ENCODE assay signal across 16 cellular contexts in the genomic region with DNA sequence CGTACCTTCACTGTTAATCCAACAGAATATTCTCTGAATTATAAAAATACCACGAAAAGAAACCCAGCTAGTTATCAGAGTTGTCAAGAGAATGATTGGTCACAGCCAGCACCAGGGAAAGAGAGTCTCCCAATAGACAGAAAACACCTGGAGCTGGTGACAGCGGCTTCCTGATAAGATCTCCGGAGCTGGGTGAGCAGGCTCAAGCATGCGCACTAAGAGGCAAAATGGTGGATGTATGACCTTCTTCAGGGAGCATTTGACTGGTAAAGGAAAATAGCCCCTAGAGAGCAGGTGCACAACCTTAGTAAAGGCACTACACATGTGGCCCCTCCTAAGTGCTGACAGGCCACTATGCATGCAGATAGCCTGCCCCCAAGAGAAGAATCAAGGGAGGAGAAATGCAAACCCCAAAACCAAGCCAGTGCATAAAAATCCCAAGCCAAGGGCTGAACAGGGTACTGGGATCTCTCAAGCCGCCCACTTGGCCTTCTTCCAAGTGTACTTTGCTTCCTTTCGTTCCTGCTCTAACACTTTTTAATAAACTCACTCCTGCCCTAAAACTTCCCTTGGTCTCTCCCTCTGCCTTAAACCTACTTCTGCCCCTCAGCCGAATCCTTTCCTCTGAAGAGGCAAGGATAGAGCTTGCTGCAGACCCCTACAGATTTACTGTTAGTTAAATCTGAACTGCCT.
A peak's percentile ranks its signal among the peaks of the same experiment; 100 is the strongest.
DNase-seq lines count a peak whose midpoint lies in the region; ATAC-seq and TF ChIP-seq lines count a peak whose summit lies in the region.
"Had no signal": no experiment of that assay in that cellular context is flagged by ENCODE, and none has a peak within 500 bp of the region (broad histone marks: within the 10 kb centered on the region; RNA-seq: fewer than 3 reads in every experiment).

No MANE protein-coding gene starts in this region.

- TF ChIP-seq CTCF in nephron (IDR thresholded peaks at IDR 0.05; ENCODE audit: unreplicated experiment in 3 of 3) (no peak), glutamatergic neuron (IDR thresholded peaks at IDR 0.05; ENCODE audit: partially characterized antibody, unreplicated experiment) (no peak)

- intact Hi-C loops in left cardiac atrium (cut with DNase I) = loop anchor here in 1 of 2 donors (10.0 kb wide), 1 partner anchor 55 kb away; no protein-coding TSS in a partner anchor

- H3K27me3 ChIP-seq in H7 (ENCODE audit: control insufficient read depth, insufficient read depth, low read length) = no peaks in the 10 kb centered on the region

- H3K36me3 ChIP-seq in H7 (replicated peaks; ENCODE audit: control insufficient read depth, insufficient read depth, low read length) = no peaks in the 10 kb centered on the region; the same call in 1 of the 2 replicates

- H3K9me3 Mint-ChIP-seq in nephron (no peaks in the 10 kb centered on the region), glutamatergic neuron (ENCODE audit: unreplicated experiment) (no peaks in the 10 kb centered on the region)
- H3K9me3 Mint-ChIP-seq in effector memory CD8-positive, alpha-beta T cell = no peaks in the 10 kb centered on the region
- H3K9me3 Mint-ChIP-seq: activated CD4-positive, alpha-beta memory T cell treated with anti-CD3 and anti-CD28 coated beads for 36 hours; activated naive CD8-positive, alpha-beta T cell treated with anti-CD3 and anti-CD28 coated beads for 36 hours; T-cell had no signal

- peak; percentile 79 to 82 for ATAC-seq in left cardiac atrium
- no peak for ATAC-seq in effector memory CD8-positive, alpha-beta T cell (replicated peaks)
- ATAC-seq: esophagus mucosa, T-cell had no signal

- DNase-seq in HT-29 (ENCODE audit: low spot score) (peak; percentile 77), SK-N-DZ (ENCODE audit: low spot score) (peak; percentile 95), left cardiac atrium (peak; percentile 56), putamen (ENCODE audit: low spot score) (no peak), H7 (no peak), glutamatergic neuron (no peak)
- no peak for DNase-seq in effector memory CD8-positive, alpha-beta T cell
- DNase-seq: activated CD4-positive, alpha-beta memory T cell treated with anti-CD3 and anti-CD28 coated beads for 36 hours; activated naive CD8-positive, alpha-beta T cell treated with anti-CD3 and anti-CD28 coated beads for 36 hours; activated T-cell treated with anti-CD3 and anti-CD28 coated beads, Interleukin-2, amount 50 U/mL, for 48 hours; head of caudate nucleus; NCI-H1092; T-cell had no signal

- H3K36me3 Mint-ChIP-seq in nephron (ENCODE audit: low read depth) (no peaks in the 10 kb centered on the region), glutamatergic neuron (ENCODE audit: unreplicated experiment) (no peaks in the 10 kb centered on the region)
- H3K36me3 Mint-ChIP-seq in effector memory CD8-positive, alpha-beta T cell (ENCODE audit: insufficient read depth) = no peaks in the 10 kb centered on the region
- H3K36me3 Mint-ChIP-seq: activated CD4-positive, alpha-beta memory T cell treated with anti-CD3 and anti-CD28 coated beads for 36 hours; activated naive CD8-positive, alpha-beta T cell treated with anti-CD3 and anti-CD28 coated beads for 36 hours; T-cell had no signal

- H3K4me3 ChIP-seq in H7 (ENCODE audit: insufficient read depth, low read depth, low read length) = no peak overlapping the region
- H3K4me3 ChIP-seq: thoracic aorta had no signal

- H3K4me3 Mint-ChIP-seq in nephron (no peak overlapping the region), glutamatergic neuron (ENCODE audit: unreplicated experiment) (no peak overlapping the region)
- H3K4me3 Mint-ChIP-seq in effector memory CD8-positive, alpha-beta T cell = no peak overlapping the region
- H3K4me3 Mint-ChIP-seq: activated CD4-positive, alpha-beta memory T cell treated with anti-CD3 and anti-CD28 coated beads for 36 hours; activated naive CD8-positive, alpha-beta T cell treated with anti-CD3 and anti-CD28 coated beads for 36 hours; T-cell had no signal

- peaks cover 4% of the 10 kb centered on the region for H3K4me1 Mint-ChIP-seq in nephron
- peaks cover 13 to 16% of the 10 kb centered on the region in 2 donors for H3K4me1 Mint-ChIP-seq in effector memory CD8-positive, alpha-beta T cell (ENCODE audit: low read depth in 2 of 2)
- H3K4me1 Mint-ChIP-seq in glutamatergic neuron (ENCODE audit: low read depth, unreplicated experiment) = no peaks in the 10 kb centered on the region

- peak overlapping the region; percentile 25 to 44 (median 33) for H3K27ac Mint-ChIP-seq in nephron
- no peak overlapping the region for H3K27ac Mint-ChIP-seq in effector memory CD8-positive, alpha-beta T cell
- H3K27ac Mint-ChIP-seq in glutamatergic neuron (ENCODE audit: unreplicated experiment) = no peak overlapping the region
- H3K27ac Mint-ChIP-seq: activated CD4-positive, alpha-beta memory T cell treated with anti-CD3 and anti-CD28 coated beads for 36 hours; activated naive CD8-positive, alpha-beta T cell treated with anti-CD3 and anti-CD28 coated beads for 36 hours; T-cell had no signal

- H3K27me3 Mint-ChIP-seq in nephron (ENCODE audit: low read depth) = no peaks in the 10 kb centered on the region
- H3K27me3 Mint-ChIP-seq in effector memory CD8-positive, alpha-beta T cell = peaks cover 0 to 7% of the 10 kb centered on the region in 2 donors
- H3K27me3 Mint-ChIP-seq in glutamatergic neuron (ENCODE audit: unreplicated experiment) = no peaks in the 10 kb centered on the region

Comparison
In these comparisons a context has a peak if more than half of its experiments do, and no peak if none do; other contexts are left out.
1. DNase-seq: peak in HT-29 (single experiment), SK-N-DZ (single experiment) and left cardiac atrium (single experiment); none in effector memory CD8-positive, alpha-beta T cell (0 of 3), putamen (single experiment), H7 (single experiment) and glutamatergic neuron (single experiment).
2. H3K27ac Mint-ChIP-seq: peak in nephron (3 of 3); none in effector memory CD8-positive, alpha-beta T cell (0 of 2) and glutamatergic neuron (single experiment).